ENCODE assay signal across 24 cellular contexts in genomic region chr7:148340438-148340837, GRCh38.
A peak's percentile ranks its signal among the peaks of the same experiment; 100 is the strongest.
DNase-seq lines count a peak whose midpoint lies in the region; ATAC-seq, FAIRE-seq and TF ChIP-seq lines count a peak whose summit lies in the region.
"Had no signal": no experiment of that assay in that cellular context is flagged by ENCODE, and none has a peak within 500 bp of the region (broad histone marks: within the 10 kb centered on the region; RNA-seq: fewer than 3 reads in every experiment).

No MANE protein-coding gene starts in this region.

- no peak overlapping the region for H3K27ac Mint-ChIP-seq in neural crest cell (ENCODE audit: unreplicated experiment)
- H3K27ac Mint-ChIP-seq: dendritic cell treated with granulocyte-macrophage colony-stimulating factor and Interleukin-4, amounts not matched to agents 40 ng/mL and 50 ng/mL, for 4 days had no signal

- H3K27me3 Mint-ChIP-seq in neural crest cell (ENCODE audit: low read depth): peaks cover 82% of the 10 kb centered on the region

- H3K36me3 Mint-ChIP-seq in neural crest cell (ENCODE audit: low read depth): no peaks in the 10 kb centered on the region

- DNase-seq in D721Med (ENCODE audit: insufficient read length, low spot score): no peak
- peak; percentile 44 for DNase-seq in NCI-H69 (lab: John Stamatoyannopoulos, UW)
- DNase-seq in iPS DF 6.9 (ENCODE audit: low read depth, low spot score): no peak
- no peak for DNase-seq in neural crest cell (ENCODE audit: low read depth, low spot score)
- DNase-seq in AG08395 (ENCODE audit: low spot score): no peak
- no peak for DNase-seq in substantia nigra (lab: John Stamatoyannopoulos, UW)
- DNase-seq in GM12892 (ENCODE audit: insufficient read length): no peak
- DNase-seq: activated CD4-positive, alpha-beta T cell treated with anti-CD3 and anti-CD28 coated beads, Interleukin-2, amount 50 U/mL, for 1 hour; activated CD8-positive, alpha-beta memory T cell treated with anti-CD3 and anti-CD28 coated beads, Interleukin-2, amount 50 U/mL, for 48 hours; activated effector memory CD4-positive, alpha-beta T cell treated with Interleukin-2 at 50 U/mL for 16 hours; foreskin keratinocyte; hypothalamus; midbrain; NCI-H2171 treated with DMSO at 0.1 percent for 48 hours; NCI-H526 treated with DMSO at 0.1 percent for 48 hours; SIG-M5; small intestine; stimulated activated CD4-positive, alpha-beta T cell treated with anti-CD3 and anti-CD28 coated beads, Interleukin-4, amount 100 ng/mL, for 1 hour; stimulated activated naive CD8-positive, alpha-beta T cell treated with anti-CD3 and anti-CD28 coated beads, Interleukin-15, Interleukin-2, amounts not matched to agents 100 U/mL and 50 U/mL, for 24 hours; T-helper 1 cell had no signal

- no peaks in the 10 kb centered on the region for H3K36me3 ChIP-seq in iPS DF 6.9 (ENCODE audit: control insufficient read depth, insufficient read depth, low read length)
- H3K36me3 ChIP-seq: tibial nerve had no signal

- H3K27ac ChIP-seq in iPS DF 6.9 (ENCODE audit: low read length): no peak overlapping the region
- no peak overlapping the region for H3K27ac ChIP-seq in substantia nigra (ENCODE audit: low read depth, low read length, poor library complexity, severe bottlenecking)
- H3K27ac ChIP-seq: foreskin keratinocyte, tibial nerve had no signal

- TF ChIP-seq CTCF in D721Med (IDR thresholded peaks at IDR 0.05; ENCODE audit: insufficient read depth, missing control alignments) (no peak), neural crest cell (conservative IDR thresholded peaks at IDR 0.05) (no peak)

- peak; percentile 25 for FAIRE-seq in D721Med (lab: Jason Lieb, UNC)
- no peak for FAIRE-seq in GM12892 (lab: Jason Lieb, UNC)
- FAIRE-seq: HepG2, small intestine had no signal

- H3K4me3 ChIP-seq in iPS DF 6.9 (ENCODE audit: low read length): peak overlapping the region; percentile 31; the same call in 1 of the 2 replicates
- H3K4me3 ChIP-seq: tibial nerve had no signal

- H3K9me3 ChIP-seq in iPS DF 6.9 (ENCODE audit: control insufficient read depth, insufficient read depth, low read length): no peaks in the 10 kb centered on the region
- H3K9me3 ChIP-seq: tibial nerve had no signal

- H3K4me3 Mint-ChIP-seq in neural crest cell: peak overlapping the region; percentile 90
- H3K4me3 Mint-ChIP-seq: dendritic cell treated with granulocyte-macrophage colony-stimulating factor and Interleukin-4, amounts not matched to agents 40 ng/mL and 50 ng/mL, for 4 days had no signal

- TF ChIP-seq POLR2A in GM12892 (IDR thresholded peaks at IDR 0.05; ENCODE audit: low read depth, low read length): no peak

- H3K4me1 Mint-ChIP-seq in neural crest cell: peaks cover 47% of the 10 kb centered on the region

- no peaks in the 10 kb centered on the region for H3K27me3 ChIP-seq in iPS DF 6.9 (ENCODE audit: control insufficient read depth, insufficient read depth, low read length)

- no peaks in the 10 kb centered on the region; the same call in 1 of the 2 replicates for H3K4me1 ChIP-seq in iPS DF 6.9 (ENCODE audit: control insufficient read depth, insufficient read depth, low read length)

- ATAC-seq in HG02571 (IDR thresholded peaks at IDR 0.05; ENCODE audit: unreplicated experiment): no peak
- ATAC-seq: foreskin keratinocyte; stimulated activated naive CD8-positive, alpha-beta T cell treated with anti-CD3 and anti-CD28 coated beads, Interleukin-15, Interleukin-2, amounts not matched to agents 100 U/mL and 50 U/mL, for 24 hours had no signal

- no CpG with 5 or more reads among the region's 5 CpGs for WGBS in iPS DF 6.9 (ENCODE audit: insufficient coverage, insufficient read length)

- H3K9me3 Mint-ChIP-seq in neural crest cell: no peaks in the 10 kb centered on the region
- H3K9me3 Mint-ChIP-seq: dendritic cell treated with granulocyte-macrophage colony-stimulating factor and Interleukin-4, amounts not matched to agents 40 ng/mL and 50 ng/mL, for 4 days had no signal
